In the genomic region with DNA sequence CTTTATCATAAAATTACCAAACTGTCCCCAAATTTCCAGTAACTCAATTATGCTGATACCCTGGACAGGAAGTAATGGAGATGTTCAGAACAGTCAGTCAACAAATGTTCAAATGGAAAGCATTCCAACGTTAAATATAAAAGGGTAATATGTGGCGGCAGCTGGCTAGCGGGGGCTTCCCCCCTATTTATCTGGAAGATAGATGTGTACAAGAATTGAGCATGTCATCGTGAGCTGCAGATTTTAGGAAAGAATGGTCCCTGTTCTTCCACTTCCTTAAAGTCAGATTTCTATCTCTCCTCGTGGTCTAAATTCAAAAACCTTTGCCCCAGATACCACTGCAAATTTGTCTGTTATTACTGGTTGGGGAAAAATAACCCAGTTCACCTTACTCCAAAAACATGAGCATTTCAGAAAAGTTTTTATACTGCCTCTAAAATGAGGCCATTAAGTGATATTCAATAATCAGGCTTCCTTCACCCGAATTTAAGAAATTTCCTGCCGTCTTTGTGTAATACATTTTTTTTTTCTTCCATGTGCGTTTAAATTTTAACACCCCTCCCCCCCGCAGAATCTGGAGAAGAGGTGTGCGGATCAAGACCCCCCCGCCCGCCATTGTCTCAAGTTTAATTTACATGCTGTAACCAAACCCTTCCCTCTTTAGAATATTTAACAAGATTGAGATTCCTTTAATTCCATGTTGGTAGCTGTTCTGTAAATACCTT, we compare ENCODE assay signal across 8 cellular contexts. TPM values are rescaled to one million over a fixed set of nuclear protein-coding genes. Genes with fewer than 3 reads are reported as not detected.
DNase-seq lines count a peak whose midpoint lies in the region; ATAC-seq and TF ChIP-seq lines count a peak whose summit lies in the region.
"Not testable (repeated sequence)": the region's sequence is repeated elsewhere in the genome, so short reads cannot be mapped to it uniquely, and the experiment has no call there.

No MANE protein-coding gene starts in this region.

- not testable (repeated sequence) for ATAC-seq in Panc1; activated CD8-positive, alpha-beta memory T cell treated with anti-CD3 and anti-CD28 coated beads, Interleukin-2, amount 10 ng/mL, durations not matched to agents 7 days and 5 days; natural killer cell; stimulated activated naive CD8-positive, alpha-beta T cell treated with anti-CD3 and anti-CD28 coated beads, Interleukin-15, Interleukin-2, amounts not matched to agents 100 U/mL and 50 U/mL, for 24 hours

- CTCF ChIA-PET in Panc1 (lab: Charles Lee), result not testable (repeated sequence)
- CTCF ChIA-PET in activated CD8-positive, alpha-beta memory T cell treated with anti-CD3 and anti-CD28 coated beads, Interleukin-2, amount 10 ng/mL, durations not matched to agents 7 days and 5 days (lab: Charles Lee), result interaction anchor here (0.8 kb wide), 1 partner anchor 161 kb away, joined by 3 read pairs; no protein-coding TSS in a partner anchor

- not testable (repeated sequence) for H3K27me3 Mint-ChIP-seq in activated CD8-positive, alpha-beta memory T cell treated with anti-CD3 and anti-CD28 coated beads, Interleukin-2, amount 10 ng/mL, durations not matched to agents 7 days and 5 days; natural killer cell (ENCODE audit: low read depth in 2 of 2)

- BruUV-seq in Panc1 (replicated peaks; lab: Mats Ljungman, UMichigan), result TSS peak; percentile 36

- peak overlapping the region; percentile 96 for H3K27ac Mint-ChIP-seq in activated CD8-positive, alpha-beta memory T cell treated with anti-CD3 and anti-CD28 coated beads, Interleukin-2, amount 10 ng/mL, durations not matched to agents 7 days and 5 days
- peak overlapping the region; percentile 91 to 92 for H3K27ac Mint-ChIP-seq in natural killer cell

- H3K27me3 ChIP-seq in Panc1 (ENCODE audit: control insufficient read depth, insufficient read depth, low read length); colonic mucosa; right atrium auricular region: not testable (repeated sequence)

- DNase-seq in HT-29 (ENCODE audit: low spot score) (peak; percentile 52), colonic mucosa (peak; percentile 40), right atrium auricular region (ENCODE audit: low spot score) (peak; percentile 50)
- DNase-seq in Panc1 (ENCODE audit: low read depth, low spot score); natural killer cell: not testable (repeated sequence)
- DNase-seq in activated CD8-positive, alpha-beta memory T cell treated with anti-CD3 and anti-CD28 coated beads, Interleukin-2, amount 10 ng/mL, durations not matched to agents 7 days and 5 days, result peak; percentile 46
- DNase-seq in stimulated activated naive CD8-positive, alpha-beta T cell treated with anti-CD3 and anti-CD28 coated beads, Interleukin-15, Interleukin-2, amounts not matched to agents 100 U/mL and 50 U/mL, for 24 hours, result peak; percentile 50

- peak overlapping the region in 1 of 2 donors; percentile 32 for H3K9ac ChIP-seq in colonic mucosa (ENCODE audit: low read depth in 2 of 2, low read length in 2 of 2)

- POLR2A ChIA-PET in Panc1 (lab: Charles Lee), result not testable (repeated sequence)

- H3K27ac ChIP-seq in C4-2B, result peak overlapping the region; percentile 36; the same call in 1 of the 2 replicates
- H3K27ac ChIP-seq in Panc1 (ENCODE audit: low read length), result peak overlapping the region; percentile 99
- peak overlapping the region; percentile 92 for H3K27ac ChIP-seq in colonic mucosa
- peak overlapping the region; percentile 98 to 99 for H3K27ac ChIP-seq in right atrium auricular region

- peak overlapping the region; percentile 67 to 77 for H3K4me3 ChIP-seq in Panc1 (ENCODE audit: low read depth in 2 of 2, low read length in 2 of 2)
- peak overlapping the region; percentile 5 for H3K4me3 ChIP-seq in colonic mucosa
- H3K4me3 ChIP-seq in right atrium auricular region, result peak overlapping the region; percentile 0 to 20

- H3K4me1 ChIP-seq in Panc1 (ENCODE audit: control insufficient read depth, insufficient read depth, low read length), result peaks cover 20% of the 10 kb centered on the region
- H3K4me1 ChIP-seq in colonic mucosa, result not testable (repeated sequence)
- H3K4me1 ChIP-seq in right atrium auricular region, result peaks cover 0 to 29% of the 10 kb centered on the region in 2 donors

- H3K4me3 Mint-ChIP-seq in activated CD8-positive, alpha-beta memory T cell treated with anti-CD3 and anti-CD28 coated beads, Interleukin-2, amount 10 ng/mL, durations not matched to agents 7 days and 5 days, result peak overlapping the region; percentile 91
- peak overlapping the region; percentile 83 for H3K4me3 Mint-ChIP-seq in natural killer cell

- in situ Hi-C loops in Panc1 (cut with HindIII; ENCODE audit: low pct_unique_long_range_greater_than_20kb, low sequenced_read_pairs), result not testable (repeated sequence)

- not testable (repeated sequence) for H3K9me3 Mint-ChIP-seq in activated CD8-positive, alpha-beta memory T cell treated with anti-CD3 and anti-CD28 coated beads, Interleukin-2, amount 10 ng/mL, durations not matched to agents 7 days and 5 days (ENCODE audit: low read depth); natural killer cell

- not testable (repeated sequence) for TF ChIP-seq CTCF in C4-2B (conservative IDR thresholded peaks at IDR 0.05); Panc1 (IDR thresholded peaks at IDR 0.05); colonic mucosa (IDR thresholded peaks at IDR 0.05); right atrium auricular region (IDR thresholded peaks at IDR 0.05); natural killer cell (IDR thresholded peaks at IDR 0.05)

- intact Hi-C loops in Panc1 (cut with micrococcal nuclease; ENCODE audit: unreplicated experiment) (loop anchor here (10.0 kb wide), 2 partner anchors 145 to 325 kb away; no protein-coding TSS in a partner anchor), colonic mucosa (cut with DNase I) (loop anchor here (10.0 kb wide), 1 partner anchor 55 kb away; no protein-coding TSS in a partner anchor)
- intact Hi-C loops in natural killer cell (cut with micrococcal nuclease), result not testable (repeated sequence)

- not testable (repeated sequence) for H3K36me3 ChIP-seq in Panc1 (ENCODE audit: control insufficient read depth, insufficient read depth, low read length); colonic mucosa; right atrium auricular region

- H3K9me3 ChIP-seq in Panc1 (ENCODE audit: control insufficient read depth, insufficient read depth, low read depth, low read length); colonic mucosa; right atrium auricular region: not testable (repeated sequence)

- peaks cover 27% of the 10 kb centered on the region for H3K36me3 Mint-ChIP-seq in activated CD8-positive, alpha-beta memory T cell treated with anti-CD3 and anti-CD28 coated beads, Interleukin-2, amount 10 ng/mL, durations not matched to agents 7 days and 5 days
- not testable (repeated sequence) for H3K36me3 Mint-ChIP-seq in natural killer cell

- peaks cover 32% of the 10 kb centered on the region for H3K4me1 Mint-ChIP-seq in activated CD8-positive, alpha-beta memory T cell treated with anti-CD3 and anti-CD28 coated beads, Interleukin-2, amount 10 ng/mL, durations not matched to agents 7 days and 5 days
- H3K4me1 Mint-ChIP-seq in natural killer cell, result peaks cover 59 to 63% of the 10 kb centered on the region in 2 donors

RNA-seq across cellular contexts. Expression of gene ZNF217, which starts 4.1 kb away (rescaled TPM):
- 16.9 and 19.2 TPM in 2 replicates for total RNA-seq in HT-29 (2014; rRNA removed; shearing (Covaris generic))
- total RNA-seq in Panc1 (2021; ENCODE audit: unreplicated experiment) (210 TPM), colonic mucosa (10 to 100 TPM; 45.7 to 73.0 TPM), right atrium auricular region (10 to 100 TPM in 1 of 2 donors, 1 to 10 TPM in 1; 7.6 to 13.8 TPM), natural killer cell (10 to 100 TPM; 56.1 to 69.1 (median 59.0) TPM)
- polyA plus RNA-seq in Panc1 (2012; ENCODE audit: insufficient read length), result 80.1 TPM
- 10 to 100 TPM; 80.2 to 81.9 TPM for total RNA-seq in activated CD8-positive, alpha-beta memory T cell treated with anti-CD3 and anti-CD28 coated beads, Interleukin-2, amount 10 ng/mL, durations not matched to agents 7 days and 5 days

Comparison
In these comparisons a context has a peak if more than half of its experiments do, and no peak if none do; other contexts are left out.
1. H3K27ac ChIP-seq: peak in every context shown above with its lines; median percentile 99 in Panc1; 98 in right atrium auricular region; 92 in colonic mucosa; 36 in C4-2B.
2. H3K4me3 ChIP-seq: peak in every context shown above with its lines; median percentile 72 in Panc1; 10 in right atrium auricular region; 5 in colonic mucosa.